In genomic region chr22:20916916-20917810, GRCh38 we compare ENCODE assay signal across 1 cellular context.
TF ChIP-seq lines count a peak whose summit lies in the region.

Gene CRKL (plus strand): TSS chr22:20917407. CDS start chr22:20917935, 528 bp downstream.

TF ChIP-seq in HepG2, 621 proteins besides CTCF, POLR2A, EP300 and RAD21 (continued from another document and continues in another):
- TF ChIP-seq FOXP4 (CRISPR knock-in tag; IDR thresholded peaks at IDR 0.05): peak; percentile 80
- peak; percentile 58; the same call in 1 of the 2 replicates for TF ChIP-seq MEF2D (CRISPR knock-in tag; IDR thresholded peaks at IDR 0.05)
- peak; percentile 76 for TF ChIP-seq ZSCAN29 (CRISPR knock-in tag; conservative IDR thresholded peaks at IDR 0.05)
- TF ChIP-seq ZNF580 (CRISPR knock-in tag; IDR thresholded peaks at IDR 0.05; ENCODE audit: borderline replicate concordance, low read depth): peak; percentile 76; the same call in 1 of the 2 replicates
- TF ChIP-seq ELF1 (CRISPR knock-in tag; IDR thresholded peaks at IDR 0.05): peak; percentile 86
- no peak for TF ChIP-seq PAWR (CRISPR knock-in tag; IDR thresholded peaks at IDR 0.05; ENCODE audit: borderline replicate concordance)
- TF ChIP-seq CENPX (CRISPR knock-in tag; IDR thresholded peaks at IDR 0.05): no peak
- peak; percentile 50; the same call in 1 of the 2 replicates for TF ChIP-seq ZZZ3 (CRISPR knock-in tag; IDR thresholded peaks at IDR 0.05; ENCODE audit: borderline replicate concordance)
- peak; percentile 76; the same call in 1 of the 2 replicates for TF ChIP-seq ZNF607 (CRISPR knock-in tag; IDR thresholded peaks at IDR 0.05; ENCODE audit: borderline replicate concordance)
- TF ChIP-seq ZBTB40 (IDR thresholded peaks at IDR 0.05): no peak
- TF ChIP-seq ZBTB40 (CRISPR knock-in tag; IDR thresholded peaks at IDR 0.05): peak; percentile 94
- no peak for TF ChIP-seq MBNL3 (CRISPR knock-in tag; conservative IDR thresholded peaks at IDR 0.05)
- TF ChIP-seq TCF12 (IDR thresholded peaks at IDR 0.05): no peak
- peak; percentile 84 for TF ChIP-seq TCF12 (CRISPR knock-in tag; IDR thresholded peaks at IDR 0.05)
- TF ChIP-seq ZNF230 (CRISPR knock-in tag; IDR thresholded peaks at IDR 0.05): peak; percentile 95; the same call in 1 of the 2 replicates
- no peak for TF ChIP-seq SETDB1 (CRISPR knock-in tag; IDR thresholded peaks at IDR 0.05; ENCODE audit: borderline replicate concordance)
- TF ChIP-seq CREB3 (CRISPR knock-in tag; IDR thresholded peaks at IDR 0.05): no peak
- TF ChIP-seq ZFP91 (CRISPR knock-in tag; IDR thresholded peaks at IDR 0.05; ENCODE audit: borderline replicate concordance): peak; percentile 88
- TF ChIP-seq MTA1 (CRISPR knock-in tag; IDR thresholded peaks at IDR 0.05; ENCODE audit: borderline replicate concordance): peak; percentile 76; the same call in 1 of the 2 replicates
- no peak for TF ChIP-seq REL (CRISPR knock-in tag; conservative IDR thresholded peaks at IDR 0.05)
- TF ChIP-seq SMAD3 (CRISPR knock-in tag; IDR thresholded peaks at IDR 0.05): peak; percentile 27; the same call in 1 of the 2 replicates
- no peak for TF ChIP-seq ZNF557 (CRISPR knock-in tag; IDR thresholded peaks at IDR 0.05)
- no peak for TF ChIP-seq MTF1 (CRISPR knock-in tag; IDR thresholded peaks at IDR 0.05)
- peak; percentile 91 for TF ChIP-seq REPIN1 (CRISPR knock-in tag; IDR thresholded peaks at IDR 0.05; ENCODE audit: borderline replicate concordance, low read depth)
- TF ChIP-seq YEATS2 (CRISPR knock-in tag; IDR thresholded peaks at IDR 0.05; ENCODE audit: borderline replicate concordance): peak; percentile 84; the same call in 1 of the 2 replicates
- TF ChIP-seq HOXA5 (CRISPR knock-in tag; IDR thresholded peaks at IDR 0.05): no peak; the same call in none of the 2 replicates
- TF ChIP-seq ISL2 (CRISPR knock-in tag; IDR thresholded peaks at IDR 0.05): peak; percentile 66; the same call in 1 of the 2 replicates
- TF ChIP-seq ZBTB20 (CRISPR knock-in tag; IDR thresholded peaks at IDR 0.05; ENCODE audit: borderline replicate concordance, low read depth): peak; percentile 68; the same call in 1 of the 2 replicates
- TF ChIP-seq CHD4 (IDR thresholded peaks at IDR 0.05; ENCODE audit: borderline replicate concordance, low read length): no peak
- peak; percentile 31 for TF ChIP-seq HNRNPK (IDR thresholded peaks at IDR 0.05; ENCODE audit: low read depth, low read length, poor library complexity, severe bottlenecking)
- TF ChIP-seq CSRNP2 (CRISPR knock-in tag; conservative IDR thresholded peaks at IDR 0.05; ENCODE audit: low read depth): no peak
- TF ChIP-seq TOE1 (CRISPR knock-in tag; IDR thresholded peaks at IDR 0.05): no peak; the same call in 1 of the 2 replicates
- 0 out of 2 replicates have a peak, but pooled peaks have one; percentile 31 for TF ChIP-seq KLF6 (CRISPR knock-in tag; IDR thresholded peaks at IDR 0.05)
- no peak for TF ChIP-seq PRMT3 (CRISPR knock-in tag; IDR thresholded peaks at IDR 0.05; ENCODE audit: borderline replicate concordance, low read depth)
- TF ChIP-seq RFXAP (CRISPR knock-in tag; IDR thresholded peaks at IDR 0.05; ENCODE audit: borderline replicate concordance): no peak; the same call in 1 of the 2 replicates
- TF ChIP-seq ZNF709 (CRISPR knock-in tag; IDR thresholded peaks at IDR 0.05): peak; percentile 71
- TF ChIP-seq ZNF317 (CRISPR knock-in tag; IDR thresholded peaks at IDR 0.05): peak; percentile 78
- 0 out of 2 replicates have a peak, but pooled peaks have one; percentile 39 for TF ChIP-seq ZKSCAN1 (IDR thresholded peaks at IDR 0.05; ENCODE audit: low read length)
- TF ChIP-seq SIN3A (IDR thresholded peaks at IDR 0.05; ENCODE audit: borderline replicate concordance, low read depth, low read length): peak; percentile 96
- TF ChIP-seq ZNF609 (CRISPR knock-in tag; IDR thresholded peaks at IDR 0.05; ENCODE audit: borderline replicate concordance): peak; percentile 87; the same call in 1 of the 2 replicates
